In genomic region chr17:65332779-65333178, GRCh38 we compare ENCODE assay signal across 15 cellular contexts.
DNase-seq lines count a peak whose midpoint lies in the region; ATAC-seq, FAIRE-seq and TF ChIP-seq lines count a peak whose summit lies in the region.
"Had no signal": no experiment of that assay in that cellular context is flagged by ENCODE, and none has a peak within 500 bp of the region (broad histone marks: within the 10 kb centered on the region; RNA-seq: fewer than 3 reads in every experiment).

No MANE protein-coding gene starts in this region.

- no peak overlapping the region for H2BK120ac ChIP-seq in trophoblast cell (ENCODE audit: insufficient read depth, low read length, poor library complexity)

- no peak overlapping the region for H4K91ac ChIP-seq in trophoblast cell (ENCODE audit: low read depth, low read length)

- H3K9ac ChIP-seq in SK-N-SH (no peak overlapping the region), trophoblast cell (ENCODE audit: low read length) (no peak overlapping the region), kidney (ENCODE audit: low read length in 2 of 2) (no peak overlapping the region)

- H3K27me3 ChIP-seq in SK-N-SH (ENCODE audit: insufficient read depth) (no peaks in the 10 kb centered on the region), GM23338 (ENCODE audit: insufficient read depth) (no peaks in the 10 kb centered on the region), PC-9 (ENCODE audit: insufficient read depth, low read depth) (no peaks in the 10 kb centered on the region), trophoblast cell (ENCODE audit: insufficient read depth, low read length) (no peaks in the 10 kb centered on the region)

- no peak overlapping the region for H2AK5ac ChIP-seq in trophoblast cell (ENCODE audit: low read length)

- no peak for ATAC-seq in SK-N-SH treated with all-trans-retinoic acid at 6 μM for 48 hours
- ATAC-seq in GM23338 = no peak; the same call in 1 of the 3 replicates
- ATAC-seq in GM18858 (IDR thresholded peaks at IDR 0.05; ENCODE audit: unreplicated experiment) = no peak
- ATAC-seq: CD8-positive, alpha-beta T cell; HepG2 had no signal

- H3K79me2 ChIP-seq in SK-N-SH (ENCODE audit: insufficient read depth) = no peaks in the 10 kb centered on the region
- no peaks in the 10 kb centered on the region for H3K79me2 ChIP-seq in GM23338 (replicated peaks; ENCODE audit: insufficient read depth)
- no peaks in the 10 kb centered on the region for H3K79me2 ChIP-seq in PC-9 (ENCODE audit: low read depth)
- no peaks in the 10 kb centered on the region for H3K79me2 ChIP-seq in trophoblast cell (ENCODE audit: control insufficient read depth, insufficient read depth, low read length, poor library complexity)

- H3K79me1 ChIP-seq in trophoblast cell (ENCODE audit: low read length) = peaks cover 1% of the 10 kb centered on the region

- no peak overlapping the region for H3K14ac ChIP-seq in trophoblast cell (ENCODE audit: low read length)

- POLR2A ChIA-PET in SK-N-SH (lab: Yijun Ruan, JAX) = no interaction called here
- POLR2A ChIA-PET in PC-9 (lab: Charles Lee; ENCODE audit: unreplicated experiment) = no interaction called here

- peaks cover 4% of the 10 kb centered on the region; the same call in 2 of the 3 replicates for H3K9me3 Mint-ChIP-seq in GM23338
- H3K9me3 Mint-ChIP-seq: CD8-positive, alpha-beta T cell had no signal

- H3K23ac ChIP-seq in trophoblast cell (ENCODE audit: low read length) = no peak overlapping the region

- H3K4me2 ChIP-seq in SK-N-SH (no peak overlapping the region), GM23338 (no peak overlapping the region; the same call in 1 of the 2 replicates), PC-9 (no peak overlapping the region), trophoblast cell (ENCODE audit: low read length) (peak overlapping the region; percentile 7)

- no peak overlapping the region for H3K27ac ChIP-seq in SK-N-SH (ENCODE audit: low read depth in 2 of 2, low read length in 1 of 2)
- H3K27ac ChIP-seq in GM23338 (ENCODE audit: low read depth) = no peak overlapping the region
- peak overlapping the region; percentile 63 for H3K27ac ChIP-seq in PC-9
- H3K27ac ChIP-seq in trophoblast cell (ENCODE audit: low read depth, low read length) = no peak overlapping the region
- H3K27ac ChIP-seq in kidney (ENCODE audit: low read depth in 2 of 2, low read length in 2 of 2) = no peak overlapping the region
- H3K27ac ChIP-seq: 22Rv1 had no signal

- H2AFZ ChIP-seq in SK-N-SH (ENCODE audit: low read depth) (no peak overlapping the region), GM23338 (peak overlapping the region; percentile 4), PC-9 (no peak overlapping the region), trophoblast cell (ENCODE audit: insufficient read depth, low read length, poor library complexity) (no peak overlapping the region)

- no peak for FAIRE-seq in kidney (lab: Jason Lieb, UNC)
- FAIRE-seq: HepG2 had no signal

- intact Hi-C loops in PC-9 (cut with micrococcal nuclease; ENCODE audit: unreplicated experiment) (no loop called here), kidney (cut with DNase I) (no loop called here)

- DNase-seq in SK-N-SH (no peak), GM23338 (ENCODE audit: low spot score) (no peak), PC-9 (no peak), trophoblast cell (no peak), kidney (no peak), germinal center (ENCODE audit: low spot score) (no peak)
- DNase-seq: CD8-positive, alpha-beta T cell; COR-L47; GF-D8 had no signal

- H2BK12ac ChIP-seq in trophoblast cell (ENCODE audit: low read length) = no peak overlapping the region

- TF ChIP-seq CTCF in SK-N-SH (IDR thresholded peaks at IDR 0.05) (no peak), GM23338 (conservative IDR thresholded peaks at IDR 0.05; ENCODE audit: low read depth in 2 of 2) (no peak), PC-9 (conservative IDR thresholded peaks at IDR 0.05) (no peak), kidney (IDR thresholded peaks at IDR 0.05; ENCODE audit: borderline replicate concordance, extremely low read depth, insufficient read depth) (no peak)

- 24% methylated on average over 3 of the region's 3 CpGs for WGBS in SK-N-SH (ENCODE audit: low lambda C conversion rate)
- no CpG with 5 or more reads among the region's 3 CpGs for WGBS in trophoblast cell (ENCODE audit: extremely low coverage, insufficient coverage, insufficient read length)

- TF ChIP-seq RAD21 in SK-N-SH (IDR thresholded peaks at IDR 0.05; ENCODE audit: low read length) = no peak

- H3K4me3 ChIP-seq in SK-N-SH (ENCODE audit: low read depth in 2 of 2, low read length in 1 of 2) (no peak overlapping the region), GM23338 (no peak overlapping the region), PC-9 (no peak overlapping the region), trophoblast cell (ENCODE audit: low read depth, low read length) (no peak overlapping the region), kidney (ENCODE audit: low read length in 2 of 2) (no peak overlapping the region)
- H3K4me3 ChIP-seq: HAP-1 had no signal

- H3K9me3 ChIP-seq in SK-N-SH (no peaks in the 10 kb centered on the region), PC-9 (ENCODE audit: insufficient read depth, low read depth) (no peaks in the 10 kb centered on the region), trophoblast cell (ENCODE audit: insufficient read depth, low read depth, low read length) (peaks cover 2% of the 10 kb centered on the region), kidney (ENCODE audit: control insufficient read depth in 1 of 2, low read length in 2 of 2) (no peaks in the 10 kb centered on the region)
- H3K9me3 ChIP-seq: HAP-1 had no signal

- H3K4me3 Mint-ChIP-seq in GM23338 = no peak overlapping the region
- H3K4me3 Mint-ChIP-seq: CD14-positive monocyte; CD8-positive, alpha-beta T cell had no signal

- H4K12ac ChIP-seq in trophoblast cell (ENCODE audit: low read depth, low read length) = no peak overlapping the region

- H3K4ac ChIP-seq in trophoblast cell (ENCODE audit: low read depth, low read length) = no peak overlapping the region

- CTCF ChIA-PET in SK-N-SH (lab: Yijun Ruan, JAX) = interaction anchor here (0.8 kb wide), 1 partner anchor 462 kb away, joined by 3 read pairs; no protein-coding TSS in a partner anchor
- CTCF ChIA-PET in PC-9 (lab: Charles Lee) = no interaction called here

- no peak overlapping the region for H3K18ac ChIP-seq in trophoblast cell (ENCODE audit: low read length)

- H4K8ac ChIP-seq in trophoblast cell (ENCODE audit: low read depth, low read length) = no peak overlapping the region

- peaks cover 3% of the 10 kb centered on the region; the same call in 1 of the 3 replicates for H3K36me3 Mint-ChIP-seq in GM23338 (ENCODE audit: low read depth)
- H3K36me3 Mint-ChIP-seq: CD14-positive monocyte; CD8-positive, alpha-beta T cell had no signal

- H4K20me1 ChIP-seq in SK-N-SH (ENCODE audit: insufficient read depth) (no peaks in the 10 kb centered on the region), GM23338 (replicated peaks; ENCODE audit: insufficient read depth) (no peaks in the 10 kb centered on the region), PC-9 (ENCODE audit: insufficient read depth) (no peaks in the 10 kb centered on the region)

- peaks cover 4% of the 10 kb centered on the region for H3K27me3 Mint-ChIP-seq in GM23338 (ENCODE audit: insufficient read depth, low read depth, poor library complexity)

- H3F3A ChIP-seq in SK-N-SH (replicated peaks; ENCODE audit: insufficient read depth) (no peaks in the 10 kb centered on the region), GM23338 (replicated peaks; ENCODE audit: low read depth) (no peaks in the 10 kb centered on the region), PC-9 (ENCODE audit: insufficient read depth, low read depth) (peaks cover 6% of the 10 kb centered on the region; the same call in 1 of the 2 replicates)

- H3K36me3 ChIP-seq in SK-N-SH (replicated peaks in 1 of 2; ENCODE audit: control insufficient read depth in 1 of 2, insufficient read depth in 2 of 2, low read length in 1 of 2) (no peaks in the 10 kb centered on the region), GM23338 (ENCODE audit: insufficient read depth) (no peaks in the 10 kb centered on the region), PC-9 (ENCODE audit: low read depth) (no peaks in the 10 kb centered on the region), trophoblast cell (ENCODE audit: control insufficient read depth in 1 of 2, insufficient read depth in 2 of 2, low read length in 2 of 2) (no peaks in the 10 kb centered on the region), kidney (ENCODE audit: control insufficient read depth in 1 of 2, insufficient read depth in 2 of 2, low read length in 2 of 2) (no peaks in the 10 kb centered on the region)
- H3K36me3 ChIP-seq: HAP-1 had no signal

- no TSS peak for BruUV-seq in PC-9 (replicated peaks; lab: Mats Ljungman, UMichigan)

- TF ChIP-seq EP300 in SK-N-SH (IDR thresholded peaks at IDR 0.05; ENCODE audit: borderline replicate concordance in 1 of 2, low read depth in 1 of 2, low read length in 1 of 2) = no peak

- H3K9me2 ChIP-seq in SK-N-SH = no peaks in the 10 kb centered on the region
- H3K9me2 ChIP-seq in GM23338 (ENCODE audit: insufficient read depth) = 0 out of 2 replicates have a peak, but pooled peaks cover 14% of the 10 kb centered on the region
- H3K9me2 ChIP-seq in PC-9 (ENCODE audit: insufficient read depth) = no peaks in the 10 kb centered on the region

- peaks cover 7% of the 10 kb centered on the region; the same call in 2 of the 3 replicates for H3K4me1 Mint-ChIP-seq in GM23338
- H3K4me1 Mint-ChIP-seq: CD14-positive monocyte had no signal

- H2BK5ac ChIP-seq in trophoblast cell (ENCODE audit: low read depth, low read length, poor library complexity) = no peak overlapping the region

- no peak overlapping the region for H3K27ac Mint-ChIP-seq in GM23338
- H3K27ac Mint-ChIP-seq: CD14-positive monocyte; CD8-positive, alpha-beta T cell had no signal

- H3K4me1 ChIP-seq in SK-N-SH (ENCODE audit: control insufficient read depth in 1 of 2, insufficient read depth in 2 of 2, low read depth in 1 of 2, low read length in 1 of 2) (no peaks in the 10 kb centered on the region), GM23338 (ENCODE audit: insufficient read depth) (no peaks in the 10 kb centered on the region), PC-9 (replicated peaks; ENCODE audit: insufficient read depth) (peaks cover 11% of the 10 kb centered on the region), trophoblast cell (ENCODE audit: control insufficient read depth in 1 of 2, insufficient read depth in 2 of 2, low read length in 2 of 2) (peaks cover 0 to 3% of the 10 kb centered on the region in 2 experiments), kidney (ENCODE audit: control insufficient read depth in 1 of 2, insufficient read depth in 1 of 2, low read depth in 1 of 2, low read length in 2 of 2) (no peaks in the 10 kb centered on the region)
- H3K4me1 ChIP-seq: HAP-1 had no signal

TF ChIP-seq in SK-N-SH, 30 proteins besides CTCF, POLR2A, EP300 and RAD21 (continues in another document):
- no peak for TF ChIP-seq JUND (IDR thresholded peaks at IDR 0.05)

TF ChIP-seq in SK-N-SH treated with all-trans-retinoic acid at 6 μM for 48 hours, 23 proteins besides CTCF, POLR2A, EP300 and RAD21 (continues in another document):
- TF ChIP-seq ZFP30 (CRISPR knock-in tag; IDR thresholded peaks at IDR 0.05) = no peak
- TF ChIP-seq ARNTL (CRISPR knock-in tag; IDR thresholded peaks at IDR 0.05; ENCODE audit: borderline replicate concordance, low read depth) = no peak

TF ChIP-seq in GM23338, 12 proteins besides CTCF, POLR2A, EP300 and RAD21 (continues in another document):
- no peak for TF ChIP-seq ZNF331 (CRISPR knock-in tag; IDR thresholded peaks at IDR 0.05; ENCODE audit: low read depth)
- TF ChIP-seq STAT1 (IDR thresholded peaks at IDR 0.05; ENCODE audit: unreplicated experiment) = no peak
- no peak for TF ChIP-seq JUNB (IDR thresholded peaks at IDR 0.05; ENCODE audit: unreplicated experiment)
